In genomic region chr2:86837712-86838111, GRCh38 we compare ENCODE assay signal across 5 cellular contexts. TPM values are rescaled to one million over a fixed set of nuclear protein-coding genes. Genes with fewer than 3 reads are reported as not detected.
"Had no signal": no experiment of that assay in that cellular context is flagged by ENCODE, and none has a peak within 500 bp of the region (broad histone marks: within the 10 kb centered on the region; RNA-seq: fewer than 3 reads in every experiment).

No MANE protein-coding gene starts in this region.

RNA-seq across cellular contexts. Expression of gene CD8B, which starts 24.0 kb away (rescaled TPM):
- total RNA-seq: ascending aorta, bronchial epithelial cell, dermis blood vessel endothelial cell, glomerular endothelial cell had no signal
- polyA plus RNA-seq: SK-N-SH had no signal

RNA-seq across cellular contexts. Expression of gene CD8A, which starts 47.0 kb away (rescaled TPM):
- total RNA-seq: dermis blood vessel endothelial cell, glomerular endothelial cell had no signal
